ENCODE assay signal across 8 cellular contexts in genomic region chr19:31349160-31349881, GRCh38. TPM values are rescaled to one million over a fixed set of nuclear protein-coding genes. Genes with fewer than 3 reads are reported as not detected.
A peak's percentile ranks its signal among the peaks of the same experiment; 100 is the strongest.
DNase-seq lines count a peak whose midpoint lies in the region; ATAC-seq, FAIRE-seq and TF ChIP-seq lines count a peak whose summit lies in the region.

TSS of gene TSHZ3 (minus strand) at chr19:31349436. CDS start at chr19:31349219, 217 bp downstream.

- no peak for TF ChIP-seq RAD21 in K562 (CRISPR knock-in tag; conservative IDR thresholded peaks at IDR 0.05 in 1 of 2, IDR thresholded peaks at IDR 0.05 in 1 of 2)

- TF ChIP-seq CTCF in K562 (IDR thresholded peaks at IDR 0.05 in 2 of 3, conservative IDR thresholded peaks at IDR 0.05 in 1 of 3; ENCODE audit: insufficient read depth in 2 of 3, low read depth in 1 of 3, low read length in 3 of 3), result no peak
- no peak for TF ChIP-seq CTCF in OCI-LY7 (conservative IDR thresholded peaks at IDR 0.05; ENCODE audit: low read length)

- no peak for TF ChIP-seq POLR2A in K562 (conservative IDR thresholded peaks at IDR 0.05)

- peak within 1 kb of the TSS; percentile 87 for H2AFZ ChIP-seq in GM23248
- H2AFZ ChIP-seq in K562 (ENCODE audit: low read depth, low read length), result no peak within 1 kb of the TSS
- H2AFZ ChIP-seq in OCI-LY7 (ENCODE audit: low read length), result no peak within 1 kb of the TSS

- no peak for FAIRE-seq in K562 (lab: Jason Lieb, UNC)

- no peaks in the 10 kb centered on the region for H3K9me2 ChIP-seq in GM23248 (ENCODE audit: insufficient read depth)
- H3K9me2 ChIP-seq in OCI-LY7 (ENCODE audit: insufficient read depth, low read length), result no peaks in the 10 kb centered on the region

- in situ Hi-C loops in GM23248 (cut with MboI), result no loop called here
- in situ Hi-C loops in K562 (cut with MboI), result no loop called here

- H3K9me1 ChIP-seq in K562 (ENCODE audit: control insufficient read depth, insufficient read depth, low read length), result no peaks in the 10 kb centered on the region

- peak within 1 kb of the TSS; percentile 71 for H3K27ac ChIP-seq in GM23248
- H3K27ac ChIP-seq in SJSA1, result peak within 1 kb of the TSS; percentile 94
- H3K27ac ChIP-seq in K562 (ENCODE audit: extremely low read depth, low read depth, low read length), result no peak within 1 kb of the TSS
- no peak within 1 kb of the TSS for H3K27ac ChIP-seq in iPS DF 6.9 (ENCODE audit: low read length)
- H3K27ac ChIP-seq in rectal smooth muscle tissue (ENCODE audit: low read depth, low read length), result peak within 1 kb of the TSS; percentile 94
- H3K27ac ChIP-seq in OCI-LY7 (ENCODE audit: low read depth, low read length, poor library complexity, severe bottlenecking), result no peak within 1 kb of the TSS

- H3K9ac ChIP-seq in GM23248 (peak within 1 kb of the TSS; percentile 90), K562 (ENCODE audit: insufficient read depth in 1 of 2, low read depth in 2 of 2, low read length in 2 of 2) (no peak within 1 kb of the TSS; a peak in 1 of 4 replicates), rectal smooth muscle tissue (ENCODE audit: low read length) (no peak within 1 kb of the TSS)

- H3K4me2 ChIP-seq in GM23248 (ENCODE audit: unreplicated experiment) (peak within 1 kb of the TSS; percentile 91), K562 (ENCODE audit: insufficient read depth, low read length) (no peak within 1 kb of the TSS; the same call in 1 of the 2 replicates), OCI-LY7 (ENCODE audit: low read length) (no peak within 1 kb of the TSS)

- BruUV-seq in K562 (replicated peaks; lab: Mats Ljungman, UMichigan) (no TSS peak), OCI-LY7 (replicated peaks; lab: Mats Ljungman, UMichigan) (no TSS peak)

- 1 to 3% methylated on average over 8 to 69 of the region's 86 CpGs for WGBS in GM23248 (ENCODE audit: low coverage in 1 of 2, low lambda C conversion rate in 2 of 2, missing lambda C conversion rate in 2 of 2), 2 experiments
- WGBS in K562 (ENCODE audit: insufficient coverage, low coverage, missing lambda C conversion rate), result no CpG with 5 or more reads among the region's 86 CpGs
- no CpG with 5 or more reads among the region's 86 CpGs for whole genome bisulfite sequencing in iPS DF 6.9 (ENCODE audit: insufficient coverage, insufficient read length)

- intact Hi-C loops in K562 (cut with micrococcal nuclease), result no loop called here
- intact Hi-C loops in OCI-LY7 (cut with micrococcal nuclease; ENCODE audit: unreplicated experiment), result no loop called here

- ATAC-seq in K562 (peak; percentile 46), GM19395 (IDR thresholded peaks at IDR 0.05; ENCODE audit: unreplicated experiment) (no peak)

- H3K79me2 ChIP-seq in GM23248 (ENCODE audit: insufficient read depth) (peaks cover 78% of the 10 kb centered on the region), K562 (ENCODE audit: control insufficient read depth, insufficient read depth, low read length) (no peaks in the 10 kb centered on the region), OCI-LY7 (ENCODE audit: insufficient read depth, low read depth, low read length) (no peaks in the 10 kb centered on the region)

- H3K9me3 ChIP-seq in GM23248 (ENCODE audit: low read depth), result no peaks in the 10 kb centered on the region
- no peaks in the 10 kb centered on the region for H3K9me3 ChIP-seq in SJSA1 (replicated peaks)
- H3K9me3 ChIP-seq in K562 (replicated peaks; ENCODE audit: control insufficient read depth, insufficient read depth, low read depth, low read length), result no peaks in the 10 kb centered on the region
- no peaks in the 10 kb centered on the region for H3K9me3 ChIP-seq in iPS DF 6.9 (ENCODE audit: control insufficient read depth, insufficient read depth, low read length)
- no peaks in the 10 kb centered on the region for H3K9me3 ChIP-seq in OCI-LY7 (ENCODE audit: low read length)

- H3K4me1 ChIP-seq in GM23248 (ENCODE audit: insufficient read depth), result peaks cover 14% of the 10 kb centered on the region
- H3K4me1 ChIP-seq in SJSA1 (replicated peaks), result peaks cover 19% of the 10 kb centered on the region
- H3K4me1 ChIP-seq in K562 (replicated peaks in 1 of 2; ENCODE audit: control insufficient read depth in 2 of 2, insufficient read depth in 2 of 2, low read length in 2 of 2), result peaks cover 0 to 29% of the 10 kb centered on the region in 2 experiments; a peak in 2 of 5 replicates
- peaks cover 8% of the 10 kb centered on the region for H3K4me1 ChIP-seq in iPS DF 6.9 (ENCODE audit: control insufficient read depth, insufficient read depth, low read length)
- peaks cover 17% of the 10 kb centered on the region for H3K4me1 ChIP-seq in rectal smooth muscle tissue (ENCODE audit: control insufficient read depth, insufficient read depth, low read length)
- no peaks in the 10 kb centered on the region for H3K4me1 ChIP-seq in OCI-LY7 (ENCODE audit: insufficient read depth, low read length, poor library complexity, severe bottlenecking)

- no peaks in the 10 kb centered on the region for H3K27me3 ChIP-seq in GM23248 (replicated peaks; ENCODE audit: insufficient read depth)
- H3K27me3 ChIP-seq in SJSA1 (replicated peaks), result no peaks in the 10 kb centered on the region
- H3K27me3 ChIP-seq in K562 (ENCODE audit: control insufficient read depth in 2 of 2, insufficient read depth in 2 of 2, low read length in 2 of 2), result peaks cover 20 to 51% of the 10 kb centered on the region in 2 experiments; a peak in 4 of 5 replicates
- H3K27me3 ChIP-seq in iPS DF 6.9 (ENCODE audit: control insufficient read depth, insufficient read depth, low read length), result peaks cover 28% of the 10 kb centered on the region
- peaks cover 9% of the 10 kb centered on the region for H3K27me3 ChIP-seq in rectal smooth muscle tissue (ENCODE audit: control insufficient read depth, insufficient read depth, low read length)

- H3K4me3 ChIP-seq in GM23248, result peak within 1 kb of the TSS; percentile 98
- peak within 1 kb of the TSS; percentile 99 for H3K4me3 ChIP-seq in SJSA1
- H3K4me3 ChIP-seq in K562, result peak within 1 kb of the TSS; percentile 43
- peak within 1 kb of the TSS; percentile 89 for H3K4me3 ChIP-seq in iPS DF 6.9 (ENCODE audit: low read length)
- H3K4me3 ChIP-seq in rectal smooth muscle tissue (ENCODE audit: low read length), result peak within 1 kb of the TSS; percentile 89
- no peak within 1 kb of the TSS for H3K4me3 ChIP-seq in OCI-LY7 (ENCODE audit: low read depth, low read length, poor library complexity, severe bottlenecking)

- CTCF ChIA-PET in K562 (lab: Yijun Ruan, JAX; ENCODE audit: low intra/inter-chr PET ratio), result no interaction called here
- CTCF ChIA-PET in OCI-LY7 (lab: Charles Lee; ENCODE audit: unreplicated experiment), result no interaction called here

- POLR2A ChIA-PET in K562 (lab: Yijun Ruan, JAX) (no interaction called here), OCI-LY7 (lab: Charles Lee) (no interaction called here)

- peaks cover 6% of the 10 kb centered on the region; the same call in 1 of the 2 replicates for H3K36me3 ChIP-seq in GM23248 (ENCODE audit: low read depth)
- peaks cover 19% of the 10 kb centered on the region for H3K36me3 ChIP-seq in SJSA1
- no peaks in the 10 kb centered on the region for H3K36me3 ChIP-seq in K562 (ENCODE audit: control insufficient read depth, insufficient read depth, low read length)
- H3K36me3 ChIP-seq in iPS DF 6.9 (ENCODE audit: control insufficient read depth, insufficient read depth, low read length), result no peaks in the 10 kb centered on the region
- no peaks in the 10 kb centered on the region for H3K36me3 ChIP-seq in rectal smooth muscle tissue (ENCODE audit: control insufficient read depth, insufficient read depth, low read length)
- no peaks in the 10 kb centered on the region for H3K36me3 ChIP-seq in OCI-LY7 (ENCODE audit: insufficient read depth, low read length)

- peak; percentile 84 for DNase-seq in GM23248
- DNase-seq in SJSA1 (ENCODE audit: low read depth in 1 of 2, low spot score in 2 of 2), result peak; percentile 65 to 92
- peak; percentile 14 to 58 (median 36) for DNase-seq in K562 (ENCODE audit: extremely low read depth in 1 of 4, low spot score in 3 of 4)
- DNase-seq in iPS DF 6.9 (ENCODE audit: low read depth, low spot score), result no peak
- no peak for DNase-seq in OCI-LY7 (ENCODE audit: low spot score)
- DNase-seq in cortex of kidney (lab: John Stamatoyannopoulos, UW), result no peak

- no peak for TF ChIP-seq EP300 in K562 (IDR thresholded peaks at IDR 0.05; ENCODE audit: low read length)

- H4K20me1 ChIP-seq in GM23248 (ENCODE audit: insufficient read depth), result peaks cover 1% of the 10 kb centered on the region
- H4K20me1 ChIP-seq in K562 (replicated peaks; ENCODE audit: control insufficient read depth, insufficient read depth, low read length), result no peaks in the 10 kb centered on the region
- H4K20me1 ChIP-seq in OCI-LY7 (ENCODE audit: insufficient read depth, low read length), result no peaks in the 10 kb centered on the region

- H3F3A ChIP-seq in GM23248 (ENCODE audit: insufficient read depth), result no peaks in the 10 kb centered on the region

RNA-seq across cellular contexts. Expression of gene TSHZ3, which starts in this region (rescaled TPM):
- 20.9 and 24.0 TPM in 2 replicates for total RNA-seq in GM23248 (2014; rRNA removed; shearing (Covaris generic))
- polyA plus RNA-seq in GM23248 (2016; fragmentation: Nextera tagmentation; extraction: Ambion mirVana) (17.9 and 19.6 TPM in 2 replicates), K562 (2011; rRNA removed) (0.03 and 0.05 TPM in 2 replicates), K562 (2014; fragmentation: Illumina TruSeq; extraction: Trizol) (0.04 and 0.07 TPM in 2 replicates), K562 (2014; fragmentation: Nextera tagmentation; extraction: Ambion mirVana) (under 1 TPM in 1 of 2 experiments, not detected in 1; 0.03 TPM), K562 (2014; rRNA removed) (0.03 TPM in 1 of 2 replicates, not detected in the other)
- total RNA-seq in SJSA1 (2014; rRNA removed; shearing (Covaris generic)), result 4.2 and 8.3 TPM in 2 replicates
- total RNA-seq in K562 (2011; cell fraction: chromatin; rRNA removed; ENCODE audit: low replicate concordance), result 0.12 and 0.67 TPM in 2 replicates
- total RNA-seq in K562 (2011; cell fraction: nucleolus; rRNA removed), result 0.50 TPM in 1 of 2 replicates, not detected in the other
- 0.07 and 0.23 TPM in 2 replicates for total RNA-seq in K562 (2011; cell fraction: nucleoplasm; rRNA removed)
- total RNA-seq in K562 (2014; rRNA removed) (0.04 TPM in 1 of 2 replicates, not detected in the other), K562 (2014; rRNA removed; fragmentation: Illumina TruSeq; extraction: Trizol) (not detected in 2 replicates), K562 (2015; rRNA removed; fragmentation: Illumina TruSeq; extraction: Trizol) (not detected in 2 replicates), K562 (2021) (0.07 and 0.13 TPM in 2 replicates), OCI-LY7 (2022) (not detected in 2 replicates)
- polyA plus RNA-seq in K562 (2011; cell fraction: cytosol; rRNA removed), result 0.01 and 0.03 TPM in 2 replicates
- 0.04 and 0.24 TPM in 2 replicates for polyA plus RNA-seq in K562 (2011; cell fraction: nucleus; rRNA removed)
- 0.07 and 0.29 TPM in 2 replicates for polyA plus RNA-seq in K562 (2012)
- polyA minus RNA-seq in K562 (2011; rRNA and poly(A)+ RNA removed), result 0.12 TPM in 1 of 2 replicates, not detected in the other
- not detected in 2 replicates for polyA minus RNA-seq in K562 (2011; cell fraction: cytosol; rRNA and poly(A)+ RNA removed)
- polyA minus RNA-seq in K562 (2011; cell fraction: nucleus; rRNA and poly(A)+ RNA removed), result under 0.01 TPM in 2 replicates
- total RNA-seq in OCI-LY7 (2014; rRNA removed; shearing (Covaris generic)), result not detected in 2 replicates

Comparison
In these comparisons a context has a peak if more than half of its experiments do, and no peak if none do; other contexts are left out.
1. RNA of gene TSHZ3 (polyA plus RNA-seq): 17.9 to 19.6 TPM in GM23248; 0.01 to 0.29 TPM in K562; every median in the first group is over 10 times any median in the second.
2. Peak in DNase-seq, ATAC-seq and H3K4me3 ChIP-seq in K562; RNA of the gene not detected or under 1 TPM.
3. DNase-seq: peak in GM23248 (single experiment) and SJSA1 (2 of 2); none in iPS DF 6.9 (single experiment), OCI-LY7 (single experiment) and cortex of kidney (single experiment).
4. H3K27ac ChIP-seq: peak in GM23248 (single experiment), SJSA1 (single experiment) and rectal smooth muscle tissue (single experiment); none in K562 (single experiment), iPS DF 6.9 (single experiment) and OCI-LY7 (single experiment).